In the genomic region with DNA sequence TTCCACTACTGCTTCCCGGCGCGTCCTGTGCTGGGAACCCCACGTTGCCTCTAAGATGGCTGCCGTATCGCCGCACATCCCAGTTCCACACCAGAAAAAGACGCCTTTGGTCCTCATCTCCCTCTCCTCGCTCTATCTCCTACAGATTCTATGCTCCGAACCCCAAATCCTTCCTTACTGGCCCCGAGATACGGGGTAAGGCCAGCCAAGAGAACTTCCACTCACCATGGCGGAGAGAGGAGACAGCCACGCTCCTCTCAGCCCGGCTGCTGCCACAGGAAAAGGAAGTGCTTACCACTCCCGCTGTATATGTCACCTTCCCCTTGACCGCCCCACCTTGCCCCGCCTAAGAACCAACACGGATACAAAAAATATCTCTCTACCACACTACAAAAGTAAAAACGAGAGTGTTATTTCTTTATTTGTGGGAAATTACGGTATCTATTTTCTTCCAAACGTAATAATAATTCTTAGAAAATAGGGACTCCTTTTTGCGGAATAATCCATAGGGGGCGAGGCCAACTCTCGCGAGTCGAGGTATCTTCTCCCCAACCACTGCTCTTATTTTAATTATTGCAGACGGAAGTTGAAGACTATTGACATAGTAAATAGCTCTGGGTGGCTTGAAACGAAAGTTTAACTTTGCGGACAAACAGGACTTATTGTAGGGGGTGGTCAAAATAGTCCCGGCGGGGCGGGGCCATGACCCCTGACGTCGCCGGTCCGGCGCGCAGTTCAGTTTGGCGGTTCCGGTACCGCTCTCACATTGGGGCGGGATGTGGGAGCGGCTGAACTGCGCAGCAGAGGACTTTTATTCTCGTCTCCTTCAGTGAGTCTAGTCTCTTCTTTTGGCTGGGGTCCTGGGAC, we compare ENCODE assay signal across 8 cellular contexts. TPM values are rescaled to one million over a fixed set of nuclear protein-coding genes. Genes with fewer than 3 reads are reported as not detected.
DNase-seq lines count a peak whose midpoint lies in the region; ATAC-seq and TF ChIP-seq lines count a peak whose summit lies in the region.

A gene (minus strand): TSS at position 293 of the 867 bp plus-strand sequence. CDS start 65 bp downstream, at position 228.
A gene (plus strand): TSS at position 764 of the 867 bp plus-strand sequence. CDS start 13 bp downstream, at position 777.

- TF ChIP-seq CTCF in BE2C (IDR thresholded peaks at IDR 0.05; ENCODE audit: low read depth, low read length) (no peak), lower lobe of right lung (IDR thresholded peaks at IDR 0.05) (peak; percentile 7)
- no peak for TF ChIP-seq CTCF in activated CD8-positive, alpha-beta T cell treated with anti-CD3 and anti-CD28 coated beads for 36 hours (IDR thresholded peaks at IDR 0.05)

- H3K36me3 Mint-ChIP-seq in activated CD8-positive, alpha-beta T cell treated with anti-CD3 and anti-CD28 coated beads for 36 hours (ENCODE audit: low read depth), result peaks cover 56% of the 10 kb centered on the region

- no peaks in the 10 kb centered on the region for H3K9me3 Mint-ChIP-seq in activated CD8-positive, alpha-beta T cell treated with anti-CD3 and anti-CD28 coated beads for 36 hours

- ATAC-seq in HG03439 (IDR thresholded peaks at IDR 0.05; ENCODE audit: unreplicated experiment) (peak; percentile 73), lower lobe of right lung (peak; percentile 96 to 97)
- ATAC-seq in activated CD8-positive, alpha-beta T cell treated with anti-CD3 and anti-CD28 coated beads for 36 hours, result peak; percentile 90

- peak; percentile 97 for TF ChIP-seq POLR2A in GM19193 (IDR thresholded peaks at IDR 0.05; ENCODE audit: extremely low read depth, insufficient read depth, insufficient read length)

- H3K36me3 ChIP-seq in BE2C (peaks cover 52% of the 10 kb centered on the region), lower lobe of right lung (peaks cover 36% of the 10 kb centered on the region)

- no peaks in the 10 kb centered on the region for H3K4me1 ChIP-seq in BE2C
- peaks cover 38% of the 10 kb centered on the region for H3K4me1 ChIP-seq in lower lobe of right lung

- DNase-seq in BE2C (peak; percentile 76), NCI-H82 treated with DMSO at 0.1 percent for 48 hours (lab: John Stamatoyannopoulos, UW; ENCODE audit: unreplicated experiment) (peak; percentile 63), lower lobe of right lung (peak; percentile 88)
- peak; percentile 80 for DNase-seq in activated CD8-positive, alpha-beta T cell treated with anti-CD3 and anti-CD28 coated beads for 36 hours
- DNase-seq in effector CD4-positive, alpha-beta T cell, result peak; percentile 78
- DNase-seq in stimulated activated CD4-positive, alpha-beta T cell treated with anti-CD3 and anti-CD28 coated beads, TNF-alpha, amount 100 ng/mL, for 4 hours (ENCODE audit: low read depth in 3 of 3), result peak; percentile 63 to 67 (median 65)

- intact Hi-C loops in activated CD8-positive, alpha-beta T cell treated with anti-CD3 and anti-CD28 coated beads for 36 hours (cut with micrococcal nuclease), result no loop called here
- intact Hi-C loops in lower lobe of right lung (cut with DNase I), result no loop called here

- H3K4me3 ChIP-seq in BE2C (ENCODE audit: low read depth, low read length) (peak within 1 kb of the TSS; percentile 86), lower lobe of right lung (peak within 1 kb of the TSS; percentile 99)

- H3K4me3 Mint-ChIP-seq in activated CD8-positive, alpha-beta T cell treated with anti-CD3 and anti-CD28 coated beads for 36 hours, result peak within 1 kb of the TSS; percentile 99

- peaks cover 40% of the 10 kb centered on the region for H3K4me1 Mint-ChIP-seq in activated CD8-positive, alpha-beta T cell treated with anti-CD3 and anti-CD28 coated beads for 36 hours (ENCODE audit: low read depth)

- POLR2A ChIA-PET in activated CD8-positive, alpha-beta T cell treated with anti-CD3 and anti-CD28 coated beads for 36 hours (lab: Charles Lee), result interaction anchor here (0.6 to 4.0 kb wide), 28 partner anchors 8 to 1200 kb away, joined by 3 to 27 read pairs (median 4); a partner anchor contains a TSS

- H3K27me3 Mint-ChIP-seq in activated CD8-positive, alpha-beta T cell treated with anti-CD3 and anti-CD28 coated beads for 36 hours, result no peaks in the 10 kb centered on the region

- H3K27ac ChIP-seq in lower lobe of right lung, result peak within 1 kb of the TSS; percentile 97

- H3K9me3 ChIP-seq in BE2C (no peaks in the 10 kb centered on the region), lower lobe of right lung (no peaks in the 10 kb centered on the region)

- H3K27me3 ChIP-seq in BE2C (no peaks in the 10 kb centered on the region), lower lobe of right lung (ENCODE audit: low read depth) (no peaks in the 10 kb centered on the region)

- CTCF ChIA-PET in activated CD8-positive, alpha-beta T cell treated with anti-CD3 and anti-CD28 coated beads for 36 hours (lab: Charles Lee), result interaction anchor here (0.6 kb wide), 1 partner anchor 150 kb away, joined by 5 read pairs; no protein-coding TSS in a partner anchor

- peak within 1 kb of the TSS; percentile 100 for H3K27ac Mint-ChIP-seq in activated CD8-positive, alpha-beta T cell treated with anti-CD3 and anti-CD28 coated beads for 36 hours

RNA-seq across cellular contexts. Expression of the first gene that starts in this region (rescaled TPM):
- polyA plus RNA-seq in BE2C (2012; ENCODE audit: insufficient read depth, insufficient read length, low read depth), result 2,485 TPM
- 1,000 to 10,000 TPM; 5,254 to 5,310 TPM for total RNA-seq in activated CD8-positive, alpha-beta T cell treated with anti-CD3 and anti-CD28 coated beads for 36 hours
- total RNA-seq in lower lobe of right lung, result 1,655 TPM

RNA-seq across cellular contexts. Expression of the second gene that starts in this region (rescaled TPM):
- polyA plus RNA-seq in BE2C (2012; ENCODE audit: insufficient read depth, insufficient read length, low read depth), result 3.6 TPM
- total RNA-seq in activated CD8-positive, alpha-beta T cell treated with anti-CD3 and anti-CD28 coated beads for 36 hours, result 10 to 100 TPM; 29.9 to 30.2 TPM
- 4.1 TPM for total RNA-seq in lower lobe of right lung

Comparison
In these comparisons a context has a peak if more than half of its experiments do, and no peak if none do; other contexts are left out.
1. Peak in every context shown above with its lines: DNase-seq, ATAC-seq, H3K4me3 ChIP-seq and H3K27ac ChIP-seq.